ENCODE assay signal across 21 cellular contexts in the genomic region with DNA sequence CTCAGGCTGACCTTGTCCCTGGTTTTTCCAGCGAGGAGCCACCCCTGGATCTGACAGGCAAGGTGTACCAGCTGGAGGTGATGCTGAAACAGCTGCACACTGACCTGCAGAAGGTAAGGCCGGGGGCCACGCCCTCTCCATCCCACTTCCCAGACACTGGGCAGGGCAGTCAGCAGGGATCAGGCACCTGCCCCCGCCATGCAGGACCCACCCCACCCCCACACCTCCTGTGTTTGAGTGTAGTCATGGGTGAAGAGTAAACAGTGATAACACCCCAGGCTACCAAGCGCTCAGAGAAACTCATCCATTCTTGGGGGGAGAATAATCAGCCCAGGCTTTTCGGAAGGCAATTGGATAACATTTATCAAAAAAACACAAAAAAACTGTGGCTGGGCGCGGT. TPM values are rescaled to one million over a fixed set of nuclear protein-coding genes. Genes with fewer than 3 reads are reported as not detected.
DNase-seq lines count a peak whose midpoint lies in the region; ATAC-seq and TF ChIP-seq lines count a peak whose summit lies in the region.
"Had no signal": no experiment of that assay in that cellular context is flagged by ENCODE, and none has a peak within 500 bp of the region (broad histone marks: within the 10 kb centered on the region; RNA-seq: fewer than 3 reads in every experiment).

No MANE protein-coding gene starts in this region.

- H2BK15ac ChIP-seq in neuronal stem cell (ENCODE audit: low read length) = no peak overlapping the region

- no peak overlapping the region for H2BK120ac ChIP-seq in neuronal stem cell (ENCODE audit: low read depth, low read length)

- ATAC-seq in GM19395 (IDR thresholded peaks at IDR 0.05; ENCODE audit: unreplicated experiment) (no peak), SK-N-SH treated with all-trans-retinoic acid at 6 μM for 48 hours (no peak)

- peak overlapping the region; percentile 10 for H3K23ac ChIP-seq in neuronal stem cell (ENCODE audit: low read depth, low read length, poor library complexity)

- no peak overlapping the region for H2AK5ac ChIP-seq in neuronal stem cell (ENCODE audit: low read depth, low read length)

- H3K4me3 Mint-ChIP-seq in activated naive CD4-positive, alpha-beta T cell treated with anti-CD3 and anti-CD28 coated beads, Interleukin-2, amount 10 ng/mL, durations not matched to agents 7 days and 5 days = no peak overlapping the region
- H3K4me3 Mint-ChIP-seq: activated naive CD4-positive, alpha-beta T cell treated with anti-CD3 and anti-CD28 coated beads, Interleukin-2, amount 50 U/mL, for 24 hours; memory B cell; stimulated activated naive CD8-positive, alpha-beta T cell treated with anti-CD3 and anti-CD28 coated beads, Interleukin-15, Interleukin-2, amounts not matched to agents 100 ng/mL and 50 ng/mL, for 24 hours had no signal

- H4K8ac ChIP-seq in neuronal stem cell (ENCODE audit: low read depth, low read length) = no peak overlapping the region

- no peak overlapping the region for H3K27ac Mint-ChIP-seq in activated naive CD4-positive, alpha-beta T cell treated with anti-CD3 and anti-CD28 coated beads, Interleukin-2, amount 10 ng/mL, durations not matched to agents 7 days and 5 days
- H3K27ac Mint-ChIP-seq: activated naive CD4-positive, alpha-beta T cell treated with anti-CD3 and anti-CD28 coated beads, Interleukin-2, amount 50 U/mL, for 24 hours; memory B cell; stimulated activated naive CD8-positive, alpha-beta T cell treated with anti-CD3 and anti-CD28 coated beads, Interleukin-15, Interleukin-2, amounts not matched to agents 100 ng/mL and 50 ng/mL, for 24 hours had no signal

- H3K4me3 ChIP-seq in neuronal stem cell (ENCODE audit: low read length in 2 of 2) = no peak overlapping the region
- H3K4me3 ChIP-seq: Peyer's patch, SJSA1, spleen, tibial artery had no signal

- H3K9me3 ChIP-seq in neuronal stem cell (replicated peaks in 1 of 2; ENCODE audit: control insufficient read depth in 2 of 2, insufficient read depth in 1 of 2, low read depth in 1 of 2, low read length in 2 of 2) = no peaks in the 10 kb centered on the region
- H3K9me3 ChIP-seq: Peyer's patch, SJSA1, spleen, tibial artery had no signal

- no peak overlapping the region for H3K14ac ChIP-seq in neuronal stem cell (ENCODE audit: low read length)

- no peaks in the 10 kb centered on the region for H3K27me3 ChIP-seq in neuronal stem cell (ENCODE audit: control insufficient read depth in 3 of 3, insufficient read depth in 3 of 3, low read depth in 1 of 3, low read length in 3 of 3)
- H3K27me3 ChIP-seq: Peyer's patch, SJSA1 had no signal

- no peak overlapping the region for H3K4ac ChIP-seq in neuronal stem cell (ENCODE audit: low read length)

- H3K27me3 Mint-ChIP-seq in activated naive CD4-positive, alpha-beta T cell treated with anti-CD3 and anti-CD28 coated beads, Interleukin-2, amount 10 ng/mL, durations not matched to agents 7 days and 5 days = peaks cover 14% of the 10 kb centered on the region
- H3K27me3 Mint-ChIP-seq: memory B cell had no signal

- no peak overlapping the region for H3K18ac ChIP-seq in neuronal stem cell (ENCODE audit: low read length)

- no peak overlapping the region for H2BK5ac ChIP-seq in neuronal stem cell (ENCODE audit: low read length)

- H3K9ac ChIP-seq in neuronal stem cell (ENCODE audit: low read depth, low read length, poor library complexity) = no peak overlapping the region

- H3K36me3 ChIP-seq in neuronal stem cell (replicated peaks in 1 of 2; ENCODE audit: control insufficient read depth in 2 of 2, insufficient read depth in 2 of 2, low read length in 2 of 2) = peaks cover 2 to 34% of the 10 kb centered on the region in 2 donors

- H3K79me1 ChIP-seq in neuronal stem cell (ENCODE audit: low read depth, low read length) = no peaks in the 10 kb centered on the region

- no peaks in the 10 kb centered on the region for H3K9me3 Mint-ChIP-seq in activated naive CD4-positive, alpha-beta T cell treated with anti-CD3 and anti-CD28 coated beads, Interleukin-2, amount 10 ng/mL, durations not matched to agents 7 days and 5 days
- H3K9me3 Mint-ChIP-seq: activated naive CD4-positive, alpha-beta T cell treated with anti-CD3 and anti-CD28 coated beads, Interleukin-2, amount 50 U/mL, for 24 hours; memory B cell; stimulated activated naive CD8-positive, alpha-beta T cell treated with anti-CD3 and anti-CD28 coated beads, Interleukin-15, Interleukin-2, amounts not matched to agents 100 ng/mL and 50 ng/mL, for 24 hours had no signal

- no peak overlapping the region for H3K4me2 ChIP-seq in neuronal stem cell (ENCODE audit: insufficient read depth, low read length, poor library complexity, severe bottlenecking)

- H3K4me1 ChIP-seq in neuronal stem cell (ENCODE audit: control insufficient read depth in 2 of 2, insufficient read depth in 1 of 2, low read depth in 1 of 2, low read length in 2 of 2) = peaks cover 12% of the 10 kb centered on the region in 2 donors
- H3K4me1 ChIP-seq: SJSA1 had no signal

- no peaks in the 10 kb centered on the region for H3K36me3 Mint-ChIP-seq in activated naive CD4-positive, alpha-beta T cell treated with anti-CD3 and anti-CD28 coated beads, Interleukin-2, amount 10 ng/mL, durations not matched to agents 7 days and 5 days

- DNase-seq in NCI-H1105 (lab: John Stamatoyannopoulos, UW) (peak; percentile 20), NCI-H1105 treated with DMSO at 0.1 percent for 48 hours (lab: John Stamatoyannopoulos, UW) (no peak), NCI-H146 (lab: John Stamatoyannopoulos, UW) (peak; percentile 100), NCI-H748 (lab: John Stamatoyannopoulos, UW; ENCODE audit: unreplicated experiment) (peak; percentile 98), neuronal stem cell (ENCODE audit: low spot score) (no peak)
- no peak for DNase-seq in activated naive CD4-positive, alpha-beta T cell treated with anti-CD3 and anti-CD28 coated beads, Interleukin-2, amount 10 ng/mL, durations not matched to agents 7 days and 5 days
- DNase-seq: anterior cingulate cortex, caudate nucleus, glutamatergic neuron, NCI-H1694 treated with DMSO at 0.1 percent for 48 hours, nucleus accumbens, Peyer's patch, retina, spleen, tibial artery had no signal

- no CpG with 5 or more reads among the region's 8 CpGs for WGBS in neuronal stem cell (ENCODE audit: extremely low coverage in 2 of 2, insufficient read length in 2 of 2, insufficient replicate concordance in 1 of 2), 2 donors

- H3K27ac ChIP-seq in neuronal stem cell (replicated peaks; ENCODE audit: low read length) = no peak overlapping the region
- H3K27ac ChIP-seq: Peyer's patch, SJSA1, spleen, tibial artery had no signal

- no peak overlapping the region for H2BK12ac ChIP-seq in neuronal stem cell (ENCODE audit: low read length)

- H3K4me1 Mint-ChIP-seq in activated naive CD4-positive, alpha-beta T cell treated with anti-CD3 and anti-CD28 coated beads, Interleukin-2, amount 10 ng/mL, durations not matched to agents 7 days and 5 days = no peaks in the 10 kb centered on the region
- H3K4me1 Mint-ChIP-seq: activated naive CD4-positive, alpha-beta T cell treated with anti-CD3 and anti-CD28 coated beads, Interleukin-2, amount 50 U/mL, for 24 hours; memory B cell had no signal

- H2AFZ ChIP-seq in neuronal stem cell (ENCODE audit: low read length) = no peak overlapping the region

- no peak overlapping the region for H4K91ac ChIP-seq in neuronal stem cell (ENCODE audit: low read depth, low read length, poor library complexity)

- CTCF ChIA-PET in activated naive CD4-positive, alpha-beta T cell treated with anti-CD3 and anti-CD28 coated beads, Interleukin-2, amount 10 ng/mL, durations not matched to agents 7 days and 5 days (lab: Charles Lee) = no interaction called here

TF ChIP-seq in SK-N-SH treated with all-trans-retinoic acid at 6 μM for 48 hours, 23 proteins besides CTCF, POLR2A, EP300 and RAD21:
- TF ChIP-seq ZNF70 (CRISPR knock-in tag; IDR thresholded peaks at IDR 0.05) = no peak
- no peak for TF ChIP-seq ZNF8 (CRISPR knock-in tag; IDR thresholded peaks at IDR 0.05)
- no peak for TF ChIP-seq ARNTL (CRISPR knock-in tag; IDR thresholded peaks at IDR 0.05; ENCODE audit: borderline replicate concordance, low read depth)
- no peak for TF ChIP-seq GLIS3 (CRISPR knock-in tag; IDR thresholded peaks at IDR 0.05)
- TF ChIP-seq, protein P1, sequence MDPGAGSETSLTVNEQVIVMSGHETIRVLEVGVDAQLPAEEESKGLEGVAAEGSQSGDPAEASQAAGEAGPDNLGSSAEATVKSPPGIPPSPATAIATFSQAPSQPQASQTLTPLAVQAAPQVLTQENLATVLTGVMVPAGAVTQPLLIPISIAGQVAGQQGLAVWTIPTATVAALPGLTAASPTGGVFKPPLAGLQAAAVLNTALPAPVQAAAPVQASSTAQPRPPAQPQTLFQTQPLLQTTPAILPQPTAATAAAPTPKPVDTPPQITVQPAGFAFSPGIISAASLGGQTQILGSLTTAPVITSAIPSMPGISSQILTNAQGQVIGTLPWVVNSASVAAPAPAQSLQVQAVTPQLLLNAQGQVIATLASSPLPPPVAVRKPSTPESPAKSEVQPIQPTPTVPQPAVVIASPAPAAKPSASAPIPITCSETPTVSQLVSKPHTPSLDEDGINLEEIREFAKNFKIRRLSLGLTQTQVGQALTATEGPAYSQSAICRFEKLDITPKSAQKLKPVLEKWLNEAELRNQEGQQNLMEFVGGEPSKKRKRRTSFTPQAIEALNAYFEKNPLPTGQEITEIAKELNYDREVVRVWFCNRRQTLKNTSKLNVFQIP (CRISPR knock-in tag; IDR thresholded peaks at IDR 0.05; ENCODE audit: borderline replicate concordance, low read depth) = no peak
- TF ChIP-seq ZFP3 (CRISPR knock-in tag; IDR thresholded peaks at IDR 0.05) = no peak

RNA-seq across cellular contexts. Expression of a gene that starts 19.9 kb away (rescaled TPM):
- 8.0 TPM for polyA plus RNA-seq in neuronal stem cell (2013, experiment 1 of 2)
- polyA plus RNA-seq in neuronal stem cell (2013, experiment 2 of 2) = 7.2 TPM

RNA-seq across cellular contexts. Expression of a gene that starts 52.1 kb away (rescaled TPM):
- polyA plus RNA-seq in neuronal stem cell (2013, experiment 1 of 2) = 8.9 TPM
- 8.3 TPM for polyA plus RNA-seq in neuronal stem cell (2013, experiment 2 of 2)

Comparison
In these comparisons a context has a peak if more than half of its experiments do, and no peak if none do; other contexts are left out.
1. DNase-seq: peak in NCI-H1105 (single experiment), NCI-H146 (single experiment) and NCI-H748 (single experiment); none in NCI-H1105 treated with DMSO at 0.1 percent for 48 hours (single experiment), neuronal stem cell (single experiment) and activated naive CD4-positive, alpha-beta T cell treated with anti-CD3 and anti-CD28 coated beads, Interleukin-2, amount 10 ng/mL, durations not matched to agents 7 days and 5 days (single experiment).